Comparison of ENCODE assay signal across 19 cellular contexts in the genomic region with DNA sequence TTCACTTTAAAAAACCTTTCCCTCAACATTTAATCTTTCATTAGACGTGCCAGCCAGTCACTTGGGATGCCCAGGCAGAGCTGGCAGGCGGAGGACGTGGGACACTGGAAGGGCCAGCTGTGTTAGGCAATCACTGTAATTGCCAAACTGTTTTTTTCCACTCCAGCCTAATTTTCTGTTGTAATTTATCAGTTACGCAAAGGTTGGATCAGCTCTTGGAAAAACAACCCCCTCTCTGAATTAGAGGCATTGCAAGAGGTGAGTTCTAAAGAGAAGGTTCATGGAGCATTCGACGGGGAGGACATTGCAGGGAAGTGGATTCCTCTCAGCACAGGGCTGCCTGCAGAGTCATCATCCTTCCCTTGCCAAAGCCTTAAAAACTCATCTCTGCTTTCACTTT.
"Had no signal": no experiment of that assay in that cellular context is flagged by ENCODE, and none has a peak within 500 bp of the region (broad histone marks: within the 10 kb centered on the region; RNA-seq: fewer than 3 reads in every experiment).

No MANE protein-coding gene starts in this region.

- H3K27me3 ChIP-seq: esophagus squamous epithelium, testis, tibial nerve had no signal

- H3K27ac ChIP-seq: esophagus squamous epithelium, testis, tibial nerve had no signal

- H3K27ac Mint-ChIP-seq: dendritic cell treated with granulocyte-macrophage colony-stimulating factor and Interleukin-4, amounts not matched to agents 40 ng/mL and 50 ng/mL, for 4 days; effector memory CD8-positive, alpha-beta T cell; immature natural killer cell; memory B cell; mesothelial cell of epicardium; natural killer cell had no signal

- H3K36me3 Mint-ChIP-seq: immature natural killer cell, memory B cell, mesothelial cell of epicardium, natural killer cell had no signal

- H3K9me3 ChIP-seq: testis had no signal

- DNase-seq: cerebellar nuclear complex; effector memory CD8-positive, alpha-beta T cell; esophagus squamous epithelium; foreskin fibroblast; immature natural killer cell; left ventricle myocardium superior; natural killer cell; stimulated activated CD4-positive, alpha-beta T cell treated with anti-CD3 and anti-CD28 coated beads, Interleukin-2, amount 100 ng/mL, for 48 hours; stimulated activated naive CD4-positive, alpha-beta T cell treated with Interleukin-2 at 50 U/mL for 16 hours; testis had no signal

- H3K4me1 ChIP-seq: esophagus squamous epithelium, testis, tibial nerve had no signal

- ATAC-seq: effector memory CD8-positive, alpha-beta T cell; left ventricle myocardium superior; natural killer cell; right cardiac atrium had no signal

- H3K27me3 Mint-ChIP-seq: dendritic cell treated with granulocyte-macrophage colony-stimulating factor and Interleukin-4, amounts not matched to agents 40 ng/mL and 50 ng/mL, for 4 days; memory B cell had no signal

- H3K36me3 ChIP-seq: esophagus squamous epithelium, tibial nerve had no signal

- H3K4me1 Mint-ChIP-seq: immature natural killer cell, memory B cell, mesothelial cell of epicardium, natural killer cell, neural crest cell had no signal

- H3K4me3 ChIP-seq: esophagus squamous epithelium, smooth muscle cell, testis, tibial nerve had no signal

- H3K4me3 Mint-ChIP-seq: dendritic cell treated with granulocyte-macrophage colony-stimulating factor and Interleukin-4, amounts not matched to agents 40 ng/mL and 50 ng/mL, for 4 days; effector memory CD8-positive, alpha-beta T cell; immature natural killer cell; memory B cell; mesothelial cell of epicardium; natural killer cell; neural crest cell had no signal

- FAIRE-seq: colon, keratinocyte had no signal
